In genomic region chr9:132670359-132670815, GRCh38 we compare ENCODE assay signal across 1 cellular context.
TF ChIP-seq lines count a peak whose summit lies in the region.

Gene GTF3C4 (plus strand): TSS chr9:132670464. CDS start chr9:132670599, 135 bp downstream.

TF ChIP-seq in HepG2, 621 proteins besides CTCF, POLR2A, EP300 and RAD21 (continued from another document and continues in another):
- no peak for TF ChIP-seq ZNF318 (CRISPR knock-in tag; IDR thresholded peaks at IDR 0.05)
- no peak for TF ChIP-seq ZFP36L1 (CRISPR knock-in tag; IDR thresholded peaks at IDR 0.05)
- TF ChIP-seq ZNF710 (CRISPR knock-in tag; IDR thresholded peaks at IDR 0.05; ENCODE audit: borderline replicate concordance) = no peak
- TF ChIP-seq SRY (CRISPR knock-in tag; IDR thresholded peaks at IDR 0.05) = no peak
- TF ChIP-seq PCBP2 (optimal IDR thresholded peaks at IDR 0.05; ENCODE audit: low read depth, low read length, poor library complexity, severe bottlenecking) = no peak
- peak; percentile 66; the same call in 1 of the 2 replicates for TF ChIP-seq KAT8 (CRISPR knock-in tag; IDR thresholded peaks at IDR 0.05)
- TF ChIP-seq MBNL3 (CRISPR knock-in tag; conservative IDR thresholded peaks at IDR 0.05) = no peak
- peak; percentile 72; the same call in 1 of the 2 replicates for TF ChIP-seq PHF20 (CRISPR knock-in tag; IDR thresholded peaks at IDR 0.05)
- TF ChIP-seq ZNF746 (CRISPR knock-in tag; IDR thresholded peaks at IDR 0.05) = no peak
- TF ChIP-seq ZHX1 (CRISPR knock-in tag; IDR thresholded peaks at IDR 0.05; ENCODE audit: low read depth) = no peak
- no peak for TF ChIP-seq MED8 (CRISPR knock-in tag; IDR thresholded peaks at IDR 0.05; ENCODE audit: insufficient replicate concordance)
- no peak for TF ChIP-seq NFAT5 (CRISPR knock-in tag; IDR thresholded peaks at IDR 0.05)
- TF ChIP-seq LBX2 (CRISPR knock-in tag; IDR thresholded peaks at IDR 0.05; ENCODE audit: borderline replicate concordance) = no peak
- TF ChIP-seq MYPOP (CRISPR knock-in tag; IDR thresholded peaks at IDR 0.05) = no peak
- no peak for TF ChIP-seq ZNF773 (CRISPR knock-in tag; IDR thresholded peaks at IDR 0.05; ENCODE audit: borderline replicate concordance)
- no peak for TF ChIP-seq FOXK2 (IDR thresholded peaks at IDR 0.05)
- no peak for TF ChIP-seq ZNF788 (CRISPR knock-in tag; IDR thresholded peaks at IDR 0.05; ENCODE audit: borderline replicate concordance)
- TF ChIP-seq PAWR (CRISPR knock-in tag; IDR thresholded peaks at IDR 0.05; ENCODE audit: borderline replicate concordance) = no peak; the same call in 1 of the 2 replicates
- TF ChIP-seq ZBTB38 (CRISPR knock-in tag; IDR thresholded peaks at IDR 0.05) = no peak
- TF ChIP-seq NFKBIZ (CRISPR knock-in tag; IDR thresholded peaks at IDR 0.05) = no peak
- TF ChIP-seq ZNF768 (CRISPR knock-in tag; IDR thresholded peaks at IDR 0.05) = 0 out of 2 replicates have a peak, but pooled peaks have one; percentile 23
- peak; percentile 21; the same call in 1 of the 2 replicates for TF ChIP-seq TARDBP (CRISPR knock-in tag; IDR thresholded peaks at IDR 0.05)
- TF ChIP-seq ZNF564 (CRISPR knock-in tag; IDR thresholded peaks at IDR 0.05) = no peak
- no peak for TF ChIP-seq ZNF549 (CRISPR knock-in tag; IDR thresholded peaks at IDR 0.05)
- TF ChIP-seq ATF4 (CRISPR knock-in tag; IDR thresholded peaks at IDR 0.05) = no peak; a peak in 1 of 4 replicates
- TF ChIP-seq IRF1 (CRISPR knock-in tag; IDR thresholded peaks at IDR 0.05; ENCODE audit: low read depth) = no peak
- no peak for TF ChIP-seq RFXANK (CRISPR knock-in tag; IDR thresholded peaks at IDR 0.05)
- no peak for TF ChIP-seq ZNF572 (CRISPR knock-in tag; IDR thresholded peaks at IDR 0.05)
- TF ChIP-seq TRIM22 (IDR thresholded peaks at IDR 0.05) = no peak
- TF ChIP-seq RBAK (CRISPR knock-in tag; IDR thresholded peaks at IDR 0.05) = no peak
- TF ChIP-seq STAG1 (CRISPR knock-in tag; IDR thresholded peaks at IDR 0.05) = no peak
- TF ChIP-seq TIGD3 (CRISPR knock-in tag; IDR thresholded peaks at IDR 0.05; ENCODE audit: borderline replicate concordance) = no peak
- TF ChIP-seq HOXA5 (CRISPR knock-in tag; IDR thresholded peaks at IDR 0.05) = no peak
